Comparison of ENCODE assay signal across 9 cellular contexts in the genomic region with DNA sequence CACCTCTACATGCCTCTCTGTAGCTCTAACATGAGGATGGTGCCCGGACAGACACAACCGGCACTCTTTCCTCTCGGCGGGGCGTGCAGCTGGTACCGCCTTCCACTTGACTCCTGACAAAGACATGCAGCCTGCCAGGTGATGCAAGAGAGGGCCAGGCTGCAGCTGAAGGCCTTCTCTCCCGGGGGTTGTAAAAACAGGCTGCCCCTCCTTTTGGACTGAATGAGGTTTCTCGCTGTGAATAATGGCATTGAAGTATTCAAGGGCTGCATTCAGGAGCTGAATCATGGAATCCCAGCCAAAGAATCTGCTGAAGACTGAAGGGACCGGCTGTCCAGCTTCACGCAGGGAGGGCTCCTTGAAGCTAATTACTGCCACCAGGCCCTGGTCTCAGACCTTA.
DNase-seq lines count a peak whose midpoint lies in the region; ATAC-seq and TF ChIP-seq lines count a peak whose summit lies in the region.
"Had no signal": no experiment of that assay in that cellular context is flagged by ENCODE, and none has a peak within 500 bp of the region (broad histone marks: within the 10 kb centered on the region; RNA-seq: fewer than 3 reads in every experiment).

No MANE protein-coding gene starts in this region.

- no peaks in the 10 kb centered on the region for H3K4me1 Mint-ChIP-seq in Calu3 (ENCODE audit: low read depth, unreplicated experiment)

- no peaks in the 10 kb centered on the region for H3K9me3 ChIP-seq in left ventricle myocardium inferior (replicated peaks)
- H3K9me3 ChIP-seq: SJSA1 had no signal

- TF ChIP-seq POLR2A in GM18505 (IDR thresholded peaks at IDR 0.05; ENCODE audit: borderline replicate concordance, extremely low read depth, insufficient read depth, insufficient read length): no peak

- no peak overlapping the region for H3K4me3 Mint-ChIP-seq in Calu3 (ENCODE audit: low read depth, unreplicated experiment)

- H3K9me3 Mint-ChIP-seq in Calu3 (ENCODE audit: low read depth, unreplicated experiment): no peaks in the 10 kb centered on the region

- no peaks in the 10 kb centered on the region for H3K36me3 ChIP-seq in left ventricle myocardium inferior
- H3K36me3 ChIP-seq: SJSA1 had no signal

- H3K27me3 ChIP-seq in left ventricle myocardium inferior (ENCODE audit: low read depth): no peaks in the 10 kb centered on the region

- no TSS peak for BruUV-seq in Calu3 (replicated peaks; lab: Mats Ljungman, UMichigan)

- no peaks in the 10 kb centered on the region for H3K36me3 Mint-ChIP-seq in Calu3 (ENCODE audit: insufficient read depth, unreplicated experiment)

- CTCF ChIA-PET in Calu3 (lab: Charles Lee): no interaction called here

- no peaks in the 10 kb centered on the region for H3K27me3 Mint-ChIP-seq in Calu3 (ENCODE audit: unreplicated experiment)

- ATAC-seq in sciatic nerve (peak; percentile 92), GM18505 (IDR thresholded peaks at IDR 0.05; ENCODE audit: unreplicated experiment) (no peak), HG02870 (IDR thresholded peaks at IDR 0.05; ENCODE audit: unreplicated experiment) (no peak), GM18498 (IDR thresholded peaks at IDR 0.05; ENCODE audit: unreplicated experiment) (no peak)

- intact Hi-C loops in left ventricle myocardium inferior (cut with micrococcal nuclease): no loop called here
- intact Hi-C loops in sciatic nerve (cut with DNase I): no loop called here
- intact Hi-C loops in Calu3 (cut with micrococcal nuclease; ENCODE audit: unreplicated experiment): no loop called here

- H3K27ac ChIP-seq in left ventricle myocardium inferior (replicated peaks): peak overlapping the region; percentile 78
- H3K27ac ChIP-seq: SJSA1 had no signal

- H3K4me1 ChIP-seq in left ventricle myocardium inferior: peaks cover 65% of the 10 kb centered on the region

- H3K4me3 ChIP-seq in left ventricle myocardium inferior: no peak overlapping the region
- H3K4me3 ChIP-seq: SJSA1 had no signal

- DNase-seq in NCI-H1105 (lab: John Stamatoyannopoulos, UW) (peak; percentile 84), SHP77 (lab: John Stamatoyannopoulos, UW) (peak; percentile 58 to 67), left ventricle myocardium inferior (peak; percentile 36), sciatic nerve (ENCODE audit: low spot score) (no peak), Calu3 (no peak)

- H3K27ac Mint-ChIP-seq in Calu3 (ENCODE audit: unreplicated experiment): no peak overlapping the region

- no peak for TF ChIP-seq CTCF in left ventricle myocardium inferior (IDR thresholded peaks at IDR 0.05; ENCODE audit: borderline replicate concordance)
- no peak for TF ChIP-seq CTCF in Calu3 (IDR thresholded peaks at IDR 0.05; ENCODE audit: unreplicated experiment)

Comparison
In these comparisons a context has a peak if more than half of its experiments do, and no peak if none do; other contexts are left out.
1. DNase-seq: peak in NCI-H1105 (single experiment), SHP77 (2 of 2) and left ventricle myocardium inferior (single experiment); none in sciatic nerve (single experiment) and Calu3 (single experiment).